32 cellular contexts compared by ENCODE assay signal in the genomic region with DNA sequence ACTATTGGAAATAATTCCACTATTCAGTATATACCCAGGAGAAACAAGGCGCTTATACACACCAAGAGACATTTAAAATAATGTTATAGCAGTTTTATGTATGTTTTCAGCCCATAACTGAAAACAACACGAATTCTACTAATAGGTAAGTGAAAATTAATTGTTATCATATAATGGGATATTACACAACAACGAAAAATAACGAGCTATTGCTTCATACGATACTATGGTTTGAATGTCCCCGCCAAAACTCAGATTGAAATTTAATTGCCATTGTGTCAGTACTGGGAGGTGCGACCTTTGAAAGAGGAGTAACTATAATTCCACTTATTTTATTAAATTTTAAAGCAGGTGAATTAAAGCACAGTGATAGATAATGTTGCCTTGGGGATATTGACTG. TPM values are rescaled to one million over a fixed set of nuclear protein-coding genes. Genes with fewer than 3 reads are reported as not detected.
"Had no signal": no experiment of that assay in that cellular context is flagged by ENCODE, and none has a peak within 500 bp of the region (broad histone marks: within the 10 kb centered on the region; RNA-seq: fewer than 3 reads in every experiment).

No MANE protein-coding gene starts in this region.

- H3K27me3 ChIP-seq: ovary, stomach, suprapubic skin, testis, tibial artery, transverse colon, upper lobe of left lung, vagina had no signal

- H3K36me3 Mint-ChIP-seq: naive B cell; naive thymus-derived CD8-positive, alpha-beta T cell; natural killer cell treated with Interleukin-12 subunit alpha and Interleukin-12 subunit beta and Interleukin-15 and Interleukin-18, amount 100 ng/mL, for 72 hours; neural progenitor cell had no signal

- H3K27me3 Mint-ChIP-seq: naive B cell; naive thymus-derived CD8-positive, alpha-beta T cell; stimulated activated naive B cell treated with anti-CD40 and anti-IgM and Interleukin-4, amounts not matched to agents 10 μg/mL and 1 μg/mL and 100 μg/mL, for 72 hours had no signal

- H3K4me3 ChIP-seq: neural progenitor cell, ovary, psoas muscle, skin epidermis, stomach, suprapubic skin, testis, tibial artery, transverse colon, upper lobe of left lung, vagina had no signal

- H3K9me3 Mint-ChIP-seq: naive B cell; naive thymus-derived CD8-positive, alpha-beta T cell; natural killer cell treated with Interleukin-12 subunit alpha and Interleukin-12 subunit beta and Interleukin-15 and Interleukin-18, amount 100 ng/mL, for 72 hours; neural progenitor cell; stimulated activated effector memory CD8-positive, alpha-beta T cell treated with anti-CD3 and anti-CD28 coated beads, Interleukin-12 subunit alpha, Interleukin-12 subunit beta, amount 100 ng/mL, for 72 hours; stimulated activated naive B cell treated with anti-CD40 and anti-IgM and Interleukin-4, amounts not matched to agents 10 μg/mL and 1 μg/mL and 100 μg/mL, for 72 hours; stimulated activated naive CD8-positive, alpha-beta T cell treated with anti-CD3 and anti-CD28 coated beads, Interleukin-15, Interleukin-2, amounts not matched to agents 100 ng/mL and 50 ng/mL, for 24 hours had no signal

- H3K36me3 ChIP-seq: neural progenitor cell, ovary, stomach, suprapubic skin, tibial artery, transverse colon, vagina had no signal

- H3K4me3 Mint-ChIP-seq: naive thymus-derived CD8-positive, alpha-beta T cell; natural killer cell treated with Interleukin-12 subunit alpha and Interleukin-12 subunit beta and Interleukin-15 and Interleukin-18, amount 100 ng/mL, for 72 hours; stimulated activated effector memory CD8-positive, alpha-beta T cell treated with anti-CD3 and anti-CD28 coated beads, Interleukin-12 subunit alpha, Interleukin-12 subunit beta, amount 100 ng/mL, for 72 hours; stimulated activated naive B cell treated with anti-CD40 and anti-IgM and Interleukin-4, amounts not matched to agents 10 μg/mL and 1 μg/mL and 100 μg/mL, for 72 hours; stimulated activated naive CD8-positive, alpha-beta T cell treated with anti-CD3 and anti-CD28 coated beads, Interleukin-15, Interleukin-2, amounts not matched to agents 100 ng/mL and 50 ng/mL, for 24 hours had no signal

- H2AFZ ChIP-seq: neural progenitor cell, parathyroid adenoma had no signal

- DNase-seq: naive B cell; naive thymus-derived CD8-positive, alpha-beta T cell; occipital lobe; ovary; posterior cingulate gyrus; psoas muscle; right cardiac atrium; stimulated activated CD4-positive, alpha-beta T cell treated with anti-CD3 and anti-CD28 coated beads, Interleukin-15, amount 100 ng/mL, for 24 hours; stimulated activated CD4-positive, alpha-beta T cell treated with anti-CD3 and anti-CD28 coated beads, Interleukin-2, amount 100 ng/mL, for 24 hours; stimulated activated CD4-positive, alpha-beta T cell treated with anti-CD3 and anti-CD28 coated beads, Interleukin-2, amount 100 ng/mL, for 48 hours; stimulated activated CD4-positive, alpha-beta T cell treated with anti-CD3 and anti-CD28 coated beads, Interleukin-4, amount 100 ng/mL, for 24 hours; stimulated activated naive B cell treated with anti-CD40 and anti-IgM and Interleukin-4, amounts not matched to agents 10 μg/mL and 1 μg/mL and 100 μg/mL, for 72 hours; stimulated activated naive CD4-positive, alpha-beta T cell treated with Interleukin-2 at 50 U/mL for 16 hours; stomach; substantia nigra; testis; tibial artery; transverse colon; upper lobe of left lung had no signal

- H3K9me3 ChIP-seq: ovary, psoas muscle, stomach, suprapubic skin, testis, tibial artery, transverse colon, upper lobe of left lung, vagina had no signal

- H3K27ac ChIP-seq: neural progenitor cell, ovary, parathyroid adenoma, psoas muscle, stomach, suprapubic skin, testis, transverse colon, upper lobe of left lung, vagina had no signal

- ATAC-seq: naive thymus-derived CD8-positive, alpha-beta T cell; natural killer cell treated with Interleukin-12 subunit alpha and Interleukin-12 subunit beta and Interleukin-15 and Interleukin-18, amount 100 ng/mL, for 72 hours; psoas muscle; right cardiac atrium; sciatic nerve; stimulated activated effector memory CD8-positive, alpha-beta T cell treated with anti-CD3 and anti-CD28 coated beads, Interleukin-12 subunit alpha, Interleukin-12 subunit beta, amount 100 ng/mL, for 72 hours; stimulated activated naive B cell treated with anti-CD40 and anti-IgM and Interleukin-4, amounts not matched to agents 10 μg/mL and 1 μg/mL and 100 μg/mL, for 72 hours had no signal

- H3K27ac Mint-ChIP-seq: natural killer cell treated with Interleukin-12 subunit alpha and Interleukin-12 subunit beta and Interleukin-15 and Interleukin-18, amount 100 ng/mL, for 72 hours; progenitor cell of endocrine pancreas; stimulated activated effector memory CD8-positive, alpha-beta T cell treated with anti-CD3 and anti-CD28 coated beads, Interleukin-12 subunit alpha, Interleukin-12 subunit beta, amount 100 ng/mL, for 72 hours; stimulated activated naive CD8-positive, alpha-beta T cell treated with anti-CD3 and anti-CD28 coated beads, Interleukin-15, Interleukin-2, amounts not matched to agents 100 ng/mL and 50 ng/mL, for 24 hours had no signal

- H3K9ac ChIP-seq: neural progenitor cell, parathyroid adenoma had no signal

- FAIRE-seq: urothelium cell line had no signal

RNA-seq across cellular contexts. Expression of a gene that starts 35.0 kb away (rescaled TPM):
- total RNA-seq: naive thymus-derived CD8-positive, alpha-beta T cell; occipital lobe; progenitor cell of endocrine pancreas; renal cortical epithelial cell; suprapubic skin; vagina had no signal
- polyA plus RNA-seq: naive thymus-derived CD8-positive, alpha-beta T cell; neural cell had no signal
